In the genomic region with DNA sequence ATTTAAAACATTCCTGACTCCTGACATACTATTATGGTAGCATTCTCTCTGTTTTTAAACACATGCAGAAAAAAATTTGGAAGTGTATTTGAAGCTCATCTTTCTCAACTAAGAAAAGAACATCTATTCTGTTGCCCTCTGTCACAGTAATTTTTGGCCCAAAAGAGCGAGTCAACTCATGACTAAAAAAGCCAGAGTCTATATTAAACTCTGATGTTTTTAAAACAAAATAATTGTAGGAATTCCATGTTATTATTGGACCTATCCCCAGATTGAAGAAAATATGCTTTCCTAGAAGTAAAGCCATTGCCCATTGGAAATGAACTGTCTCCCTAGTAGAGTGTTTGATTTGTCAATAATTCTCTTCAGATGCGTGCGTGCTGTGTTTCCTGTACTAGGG, we compare ENCODE assay signal across 16 cellular contexts.
DNase-seq lines count a peak whose midpoint lies in the region; ATAC-seq, FAIRE-seq and TF ChIP-seq lines count a peak whose summit lies in the region.
"Had no signal": no experiment of that assay in that cellular context is flagged by ENCODE, and none has a peak within 500 bp of the region (broad histone marks: within the 10 kb centered on the region; RNA-seq: fewer than 3 reads in every experiment).

No MANE protein-coding gene starts in this region.

- H2AFZ ChIP-seq in fibroblast of lung (ENCODE audit: low read length), result no peak overlapping the region

- FAIRE-seq in HTR-8/SVneo (lab: Jason Lieb, UNC), result no peak
- FAIRE-seq: HepG2, islet of Langerhans had no signal

- no peaks in the 10 kb centered on the region for H3K9me3 Mint-ChIP-seq in WTC11
- H3K9me3 Mint-ChIP-seq: activated naive CD4-positive, alpha-beta T cell treated with anti-CD3 and anti-CD28 coated beads, Interleukin-2, amount 10 ng/mL, durations not matched to agents 7 days and 5 days had no signal

- H3K27me3 Mint-ChIP-seq in WTC11 (ENCODE audit: low read depth), result no peaks in the 10 kb centered on the region
- H3K27me3 Mint-ChIP-seq: activated naive CD4-positive, alpha-beta T cell treated with anti-CD3 and anti-CD28 coated beads, Interleukin-2, amount 10 ng/mL, durations not matched to agents 7 days and 5 days; B cell had no signal

- peak overlapping the region; percentile 41 for H3K27ac ChIP-seq in fibroblast of lung (ENCODE audit: insufficient read depth, low read length)
- peak overlapping the region in 3 of 4 donors; percentile 6 to 69 (median 26) for H3K27ac ChIP-seq in gastrocnemius medialis
- H3K27ac ChIP-seq: SK-N-MC had no signal

- H3K4me3 ChIP-seq in fibroblast of lung (replicated peaks in 1 of 4; ENCODE audit: control extremely low read depth in 1 of 4, insufficient read depth in 1 of 4, low read depth in 3 of 4, low read length in 4 of 4) (no peak overlapping the region), gastrocnemius medialis (no peak overlapping the region)
- H3K4me3 ChIP-seq: SK-N-MC, suprapubic skin had no signal

- H3K4me2 ChIP-seq in fibroblast of lung (ENCODE audit: extremely low read depth, insufficient read depth, low read length), result no peak overlapping the region

- ATAC-seq in WTC11, result no peak
- ATAC-seq in gastrocnemius medialis, result no peak
- ATAC-seq: HepG2 had no signal

- TF ChIP-seq POLR2A in gastrocnemius medialis (IDR thresholded peaks at IDR 0.05), result no peak

- H3K36me3 ChIP-seq in fibroblast of lung (ENCODE audit: control insufficient read depth, insufficient read depth, low read length), result peaks cover 7% of the 10 kb centered on the region
- H3K36me3 ChIP-seq in gastrocnemius medialis, result peaks cover 0 to 11% of the 10 kb centered on the region in 2 donors

- POLR2A ChIA-PET in WTC11 (lab: Charles Lee), result no interaction called here

- H3K27ac Mint-ChIP-seq in WTC11, result peak overlapping the region; percentile 21; the same call in 1 of the 2 replicates
- H3K27ac Mint-ChIP-seq: activated naive CD4-positive, alpha-beta T cell treated with anti-CD3 and anti-CD28 coated beads, Interleukin-2, amount 10 ng/mL, durations not matched to agents 7 days and 5 days; B cell had no signal

- H3K9me3 ChIP-seq in fibroblast of lung (ENCODE audit: control insufficient read depth, insufficient read depth, low read depth, low read length), result no peaks in the 10 kb centered on the region
- H3K9me3 ChIP-seq in gastrocnemius medialis, result no peaks in the 10 kb centered on the region
- H3K9me3 ChIP-seq: suprapubic skin had no signal

- H3K9ac ChIP-seq in fibroblast of lung (ENCODE audit: insufficient read depth, low read length), result no peak overlapping the region

- CTCF ChIA-PET in WTC11 (lab: Charles Lee), result interaction anchor here (1.5 to 3.6 kb wide), 2 partner anchors 8 to 20 kb away, joined by 5 to 18 read pairs; no protein-coding TSS in a partner anchor

- H3K79me2 ChIP-seq in fibroblast of lung (ENCODE audit: control insufficient read depth, insufficient read depth, low read length), result peaks cover 53% of the 10 kb centered on the region

- peaks cover 13% of the 10 kb centered on the region for H3K36me3 Mint-ChIP-seq in WTC11
- H3K36me3 Mint-ChIP-seq: activated naive CD4-positive, alpha-beta T cell treated with anti-CD3 and anti-CD28 coated beads, Interleukin-2, amount 10 ng/mL, durations not matched to agents 7 days and 5 days had no signal

- peaks cover 4% of the 10 kb centered on the region for H3K4me1 Mint-ChIP-seq in WTC11
- H3K4me1 Mint-ChIP-seq: activated naive CD4-positive, alpha-beta T cell treated with anti-CD3 and anti-CD28 coated beads, Interleukin-2, amount 10 ng/mL, durations not matched to agents 7 days and 5 days; B cell had no signal

- no peak overlapping the region for H3K4me3 Mint-ChIP-seq in WTC11
- H3K4me3 Mint-ChIP-seq: activated naive CD4-positive, alpha-beta T cell treated with anti-CD3 and anti-CD28 coated beads, Interleukin-2, amount 10 ng/mL, durations not matched to agents 7 days and 5 days; B cell had no signal

- intact Hi-C loops in gastrocnemius medialis (cut with DNase I; ENCODE audit: low total_unique reads), result no loop called here

- TF ChIP-seq CTCF in WTC11 (IDR thresholded peaks at IDR 0.05) (no peak), fibroblast of lung (conservative IDR thresholded peaks at IDR 0.05 in 1 of 2, IDR thresholded peaks at IDR 0.05 in 1 of 2; ENCODE audit: low read depth in 1 of 2, low read length in 2 of 2) (no peak), gastrocnemius medialis (IDR thresholded peaks at IDR 0.05 in 4 of 5, conservative IDR thresholded peaks at IDR 0.05 in 1 of 5) (no peak)

- H3K27me3 ChIP-seq in fibroblast of lung (ENCODE audit: control insufficient read depth, insufficient read depth, low read length) (no peaks in the 10 kb centered on the region), gastrocnemius medialis (no peaks in the 10 kb centered on the region)
- H3K27me3 ChIP-seq: suprapubic skin had no signal

- DNase-seq in EH (ENCODE audit: low read depth) (peak; percentile 90), WTC11 (ENCODE audit: low spot score) (no peak), fibroblast of lung (ENCODE audit: low read depth in 2 of 2) (peak; percentile 74 to 89), gastrocnemius medialis (no peak), NCI-H1105 (lab: John Stamatoyannopoulos, UW) (no peak), amygdala (lab: John Stamatoyannopoulos, UW) (no peak), NOMO-1 (lab: John Stamatoyannopoulos, UW; ENCODE audit: unreplicated experiment in 2 of 2) (no peak), HTR-8/SVneo (ENCODE audit: insufficient read length, low spot score) (no peak)
- DNase-seq: activated naive CD4-positive, alpha-beta T cell treated with anti-CD3 and anti-CD28 coated beads, Interleukin-2, amount 10 ng/mL, durations not matched to agents 7 days and 5 days; central memory CD4-positive, alpha-beta T cell; NCI-H526 treated with DMSO at 0.1 percent for 48 hours had no signal

- in situ Hi-C loops in gastrocnemius medialis (cut with MboI; ENCODE audit: low sequenced_read_pairs in 4 of 4), result no loop called here

- peaks cover 66% of the 10 kb centered on the region for H3K4me1 ChIP-seq in fibroblast of lung (ENCODE audit: control insufficient read depth, extremely low read depth, insufficient read depth, low read length)
- H3K4me1 ChIP-seq in gastrocnemius medialis, result peaks cover 92 to 96% of the 10 kb centered on the region in 2 donors

- no peaks in the 10 kb centered on the region for H4K20me1 ChIP-seq in fibroblast of lung (ENCODE audit: control insufficient read depth, extremely low read depth, insufficient read depth, low read length)

TF ChIP-seq in WTC11, 78 proteins besides CTCF, POLR2A, EP300 and RAD21 (continues in another document):
- TF ChIP-seq, protein P1, sequence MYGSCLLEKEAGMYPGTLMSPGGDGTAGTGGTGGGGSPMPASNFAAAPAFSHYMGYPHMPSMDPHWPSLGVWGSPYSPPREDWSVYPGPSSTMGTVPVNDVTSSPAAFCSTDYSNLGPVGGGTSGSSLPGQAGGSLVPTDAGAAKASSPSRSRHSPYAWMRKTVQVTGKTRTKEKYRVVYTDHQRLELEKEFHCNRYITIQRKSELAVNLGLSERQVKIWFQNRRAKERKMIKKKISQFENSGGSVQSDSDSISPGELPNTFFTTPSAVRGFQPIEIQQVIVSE (CRISPR knock-in tag; IDR thresholded peaks at IDR 0.05; ENCODE audit: borderline replicate concordance), result no peak
- TF ChIP-seq FOXJ3 (CRISPR knock-in tag; IDR thresholded peaks at IDR 0.05; ENCODE audit: borderline replicate concordance) (no peak), ZNF423 (CRISPR knock-in tag; IDR thresholded peaks at IDR 0.05) (no peak), ZNF138 (CRISPR knock-in tag; conservative IDR thresholded peaks at IDR 0.05) (no peak), MYBL2 (CRISPR knock-in tag; IDR thresholded peaks at IDR 0.05) (no peak), CREB1 (CRISPR knock-in tag; IDR thresholded peaks at IDR 0.05) (no peak), NR3C1 (CRISPR knock-in tag; conservative IDR thresholded peaks at IDR 0.05; ENCODE audit: low read depth) (no peak), ZBTB21 (CRISPR knock-in tag; IDR thresholded peaks at IDR 0.05; ENCODE audit: borderline replicate concordance) (no peak)
- TF ChIP-seq, protein P2, sequence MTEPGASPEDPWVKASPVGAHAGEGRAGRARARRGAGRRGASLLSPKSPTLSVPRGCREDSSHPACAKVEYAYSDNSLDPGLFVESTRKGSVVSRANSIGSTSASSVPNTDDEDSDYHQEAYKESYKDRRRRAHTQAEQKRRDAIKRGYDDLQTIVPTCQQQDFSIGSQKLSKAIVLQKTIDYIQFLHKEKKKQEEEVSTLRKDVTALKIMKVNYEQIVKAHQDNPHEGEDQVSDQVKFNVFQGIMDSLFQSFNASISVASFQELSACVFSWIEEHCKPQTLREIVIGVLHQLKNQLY (CRISPR knock-in tag; IDR thresholded peaks at IDR 0.05), result no peak
- TF ChIP-seq, protein P3, sequence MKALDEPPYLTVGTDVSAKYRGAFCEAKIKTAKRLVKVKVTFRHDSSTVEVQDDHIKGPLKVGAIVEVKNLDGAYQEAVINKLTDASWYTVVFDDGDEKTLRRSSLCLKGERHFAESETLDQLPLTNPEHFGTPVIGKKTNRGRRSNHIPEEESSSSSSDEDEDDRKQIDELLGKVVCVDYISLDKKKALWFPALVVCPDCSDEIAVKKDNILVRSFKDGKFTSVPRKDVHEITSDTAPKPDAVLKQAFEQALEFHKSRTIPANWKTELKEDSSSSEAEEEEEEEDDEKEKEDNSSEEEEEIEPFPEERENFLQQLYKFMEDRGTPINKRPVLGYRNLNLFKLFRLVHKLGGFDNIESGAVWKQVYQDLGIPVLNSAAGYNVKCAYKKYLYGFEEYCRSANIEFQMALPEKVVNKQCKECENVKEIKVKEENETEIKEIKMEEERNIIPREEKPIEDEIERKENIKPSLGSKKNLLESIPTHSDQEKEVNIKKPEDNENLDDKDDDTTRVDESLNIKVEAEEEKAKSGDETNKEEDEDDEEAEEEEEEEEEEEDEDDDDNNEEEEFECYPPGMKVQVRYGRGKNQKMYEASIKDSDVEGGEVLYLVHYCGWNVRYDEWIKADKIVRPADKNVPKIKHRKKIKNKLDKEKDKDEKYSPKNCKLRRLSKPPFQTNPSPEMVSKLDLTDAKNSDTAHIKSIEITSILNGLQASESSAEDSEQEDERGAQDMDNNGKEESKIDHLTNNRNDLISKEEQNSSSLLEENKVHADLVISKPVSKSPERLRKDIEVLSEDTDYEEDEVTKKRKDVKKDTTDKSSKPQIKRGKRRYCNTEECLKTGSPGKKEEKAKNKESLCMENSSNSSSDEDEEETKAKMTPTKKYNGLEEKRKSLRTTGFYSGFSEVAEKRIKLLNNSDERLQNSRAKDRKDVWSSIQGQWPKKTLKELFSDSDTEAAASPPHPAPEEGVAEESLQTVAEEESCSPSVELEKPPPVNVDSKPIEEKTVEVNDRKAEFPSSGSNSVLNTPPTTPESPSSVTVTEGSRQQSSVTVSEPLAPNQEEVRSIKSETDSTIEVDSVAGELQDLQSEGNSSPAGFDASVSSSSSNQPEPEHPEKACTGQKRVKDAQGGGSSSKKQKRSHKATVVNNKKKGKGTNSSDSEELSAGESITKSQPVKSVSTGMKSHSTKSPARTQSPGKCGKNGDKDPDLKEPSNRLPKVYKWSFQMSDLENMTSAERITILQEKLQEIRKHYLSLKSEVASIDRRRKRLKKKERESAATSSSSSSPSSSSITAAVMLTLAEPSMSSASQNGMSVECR (CRISPR knock-in tag; IDR thresholded peaks at IDR 0.05; ENCODE audit: borderline replicate concordance), result no peak

Comparison
In these comparisons a context has a peak if more than half of its experiments do, and no peak if none do; other contexts are left out.
1. DNase-seq: peak in EH (single experiment) and fibroblast of lung (2 of 2); none in WTC11 (single experiment), gastrocnemius medialis (0 of 2), NCI-H1105 (single experiment), amygdala (0 of 56), NOMO-1 (0 of 2) and HTR-8/SVneo (single experiment).